8 cellular contexts compared by ENCODE assay signal in genomic region chr3:125917020-125917464, GRCh38. TPM values are rescaled to one million over a fixed set of nuclear protein-coding genes. Genes with fewer than 3 reads are reported as not detected.
A peak's percentile ranks its signal among the peaks of the same experiment; 100 is the strongest.
DNase-seq lines count a peak whose midpoint lies in the region; ATAC-seq and TF ChIP-seq lines count a peak whose summit lies in the region.
"Not testable (repeated sequence)": the region's sequence is repeated elsewhere in the genome, so short reads cannot be mapped to it uniquely, and the experiment has no call there.

No MANE protein-coding gene starts in this region.

- not testable (repeated sequence) for ATAC-seq in GM23338; T-cell (replicated peaks in 1 of 4); lung (ENCODE audit: insufficient read depth, low FRiP score)

- H3K9me3 ChIP-seq in lung (ENCODE audit: control insufficient read depth in 2 of 2, insufficient read depth in 1 of 2, low read length in 1 of 2); skeletal muscle tissue (ENCODE audit: control insufficient read depth in 3 of 3, low read length in 3 of 3): not testable (repeated sequence)

- peak overlapping the region; percentile 91 for H3K27ac Mint-ChIP-seq in GM23338
- H3K27ac Mint-ChIP-seq in T-cell: peak overlapping the region; percentile 66 to 74

- H3K4me1 ChIP-seq in GM23338 (ENCODE audit: insufficient read depth); lung (ENCODE audit: control insufficient read depth in 2 of 2, insufficient read depth in 2 of 2, low read length in 2 of 2): not testable (repeated sequence)
- H3K4me1 ChIP-seq in skeletal muscle tissue (ENCODE audit: control insufficient read depth in 3 of 3, insufficient read depth in 3 of 3, low read length in 3 of 3): peaks cover 2 to 11% (median 5%) of the 10 kb centered on the region in 3 donors

- H3K4me1 Mint-ChIP-seq in GM23338 (peaks cover 14% of the 10 kb centered on the region; the same call in 2 of the 3 replicates), T-cell (peaks cover 9 to 18% (median 15%) of the 10 kb centered on the region in 3 donors)

- not testable (repeated sequence) for H3K36me3 Mint-ChIP-seq in GM23338 (ENCODE audit: low read depth); T-cell

- not testable (repeated sequence) for H3K27me3 ChIP-seq in GM23338 (ENCODE audit: insufficient read depth); lung (ENCODE audit: control insufficient read depth, insufficient read depth); skeletal muscle tissue (ENCODE audit: control insufficient read depth in 3 of 3, insufficient read depth in 3 of 3, low read length in 3 of 3)

- H2AFZ ChIP-seq in GM23338: not testable (repeated sequence)

- H4K20me1 ChIP-seq in GM23338 (replicated peaks; ENCODE audit: insufficient read depth): not testable (repeated sequence)

- not testable (repeated sequence) for H3F3A ChIP-seq in GM23338 (replicated peaks; ENCODE audit: low read depth)

- not testable (repeated sequence) for H3K36me3 ChIP-seq in GM23338 (ENCODE audit: insufficient read depth); lung (ENCODE audit: control insufficient read depth in 2 of 2, insufficient read depth in 2 of 2, low read length in 2 of 2); skeletal muscle tissue (ENCODE audit: control insufficient read depth in 3 of 3, insufficient read depth in 3 of 3, low read length in 3 of 3)

- peak overlapping the region; percentile 93 for H3K4me2 ChIP-seq in GM23338

- POLR2A ChIA-PET in AG04449 (lab: Yijun Ruan, JAX) (interaction anchor here (0.6 kb wide), 1 partner anchor 222 kb away, joined by 3 read pairs; no protein-coding TSS in a partner anchor), T-cell (lab: Charles Lee) (interaction anchor here (0.6 kb wide), 2 partner anchors 557 to 1781 kb away, joined by 3 to 4 read pairs; no protein-coding TSS in a partner anchor)

- peaks cover 16% of the 10 kb centered on the region for H3K27me3 Mint-ChIP-seq in GM23338 (ENCODE audit: insufficient read depth, low read depth, poor library complexity)
- not testable (repeated sequence) for H3K27me3 Mint-ChIP-seq in T-cell

- H3K9me3 Mint-ChIP-seq in GM23338, T-cell: not testable (repeated sequence)

- not testable (repeated sequence) for H3K79me2 ChIP-seq in GM23338 (replicated peaks; ENCODE audit: insufficient read depth)

- 5% methylated on average over 12 of the region's 12 CpGs for whole genome bisulfite sequencing in lung, 2 donors

- peak overlapping the region; percentile 88 for H3K4me3 Mint-ChIP-seq in GM23338
- peak overlapping the region; percentile 84 to 88 (median 86) for H3K4me3 Mint-ChIP-seq in T-cell

- H3K27ac ChIP-seq in GM23338 (ENCODE audit: low read depth) (peak overlapping the region; percentile 55; the same call in 1 of the 2 replicates), lung (ENCODE audit: low read depth in 1 of 2, low read length in 1 of 2) (peak overlapping the region; percentile 63 to 94), skeletal muscle tissue (ENCODE audit: low read depth, low read length) (peak overlapping the region; percentile 47)

- peak; percentile 3 for TF ChIP-seq CTCF in AG04449 (IDR thresholded peaks at IDR 0.05; ENCODE audit: insufficient read depth, low read length, missing control alignments)
- TF ChIP-seq CTCF in GM23338 (conservative IDR thresholded peaks at IDR 0.05; ENCODE audit: low read depth in 2 of 2); lung (IDR thresholded peaks at IDR 0.05; ENCODE audit: control extremely low read depth, extremely low read depth): not testable (repeated sequence)

- H3K9ac ChIP-seq in skeletal muscle tissue (ENCODE audit: low read depth in 1 of 3, low read length in 3 of 3): peak overlapping the region; percentile 72 to 81 (median 72)

- DNase-seq in AG04449 (ENCODE audit: low read depth, low spot score); lung (ENCODE audit: low spot score): not testable (repeated sequence)
- peak; percentile 37 for DNase-seq in GM23338 (ENCODE audit: low spot score)
- peak; percentile 48 for DNase-seq in NCI-H1694 (lab: John Stamatoyannopoulos, UW)
- peak in 18 of 34 experiments; percentile 4 to 28 (median 12) for DNase-seq in T-cell
- DNase-seq in amniotic epithelial cell (ENCODE audit: low read depth): peak; percentile 56
- DNase-seq in fibroblast of gingiva (ENCODE audit: low read depth): peak; percentile 34

- H3K4me3 ChIP-seq in AG04449 (ENCODE audit: low read depth, low read length): peak overlapping the region; percentile 80
- H3K4me3 ChIP-seq in GM23338: peak overlapping the region; percentile 76
- peak overlapping the region; percentile 56 for H3K4me3 ChIP-seq in lung
- H3K4me3 ChIP-seq in skeletal muscle tissue (ENCODE audit: low read length in 3 of 3): peak overlapping the region; percentile 63 to 76 (median 76)

- CTCF ChIA-PET in AG04449 (lab: Yijun Ruan, JAX): not testable (repeated sequence)
- CTCF ChIA-PET in T-cell (lab: Charles Lee): interaction anchor here in 1 of 2 donors (0.6 kb wide), 1 partner anchor 322 kb away, joined by 3 read pairs; the partner anchor contains the start of gene OSBPL11

- not testable (repeated sequence) for H3K9me2 ChIP-seq in GM23338 (ENCODE audit: insufficient read depth)

RNA-seq across cellular contexts. Expression of gene ROPN1B, which starts 51.9 kb away (rescaled TPM):
- not detected in 2 replicates for total RNA-seq in GM23338 (2014; rRNA removed; shearing (Covaris generic))
- polyA plus RNA-seq in GM23338 (2016; fragmentation: Nextera tagmentation; extraction: Ambion mirVana) (0.43 TPM in 1 of 2 replicates, not detected in the other), lung (under 1 TPM; 0.14 to 0.61 TPM)
- total RNA-seq in T-cell (not detected), lung (under 1 TPM; 0.34 to 0.67 TPM), skeletal muscle tissue (not detected)
